In the genomic region with DNA sequence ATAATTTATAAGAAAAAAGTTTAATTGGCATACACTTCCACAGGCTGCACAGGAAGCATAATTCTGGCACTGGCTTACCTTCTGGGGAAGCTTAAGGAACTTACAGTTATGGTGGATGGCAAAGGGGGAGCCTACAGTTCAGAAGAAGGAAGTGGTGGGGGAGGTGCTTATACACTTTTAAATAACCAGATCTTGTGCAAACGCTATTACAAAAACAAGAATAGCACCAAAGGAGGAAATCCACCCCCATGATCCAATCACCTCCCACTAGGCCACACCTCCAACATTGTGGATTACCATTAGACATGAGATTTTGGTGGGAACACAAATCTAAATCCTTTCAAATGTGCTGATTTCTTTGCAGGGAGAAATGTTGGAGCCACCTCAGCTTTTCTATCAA, we compare ENCODE assay signal across 20 cellular contexts.
"Had no signal": no experiment of that assay in that cellular context is flagged by ENCODE, and none has a peak within 500 bp of the region (broad histone marks: within the 10 kb centered on the region; RNA-seq: fewer than 3 reads in every experiment).

No MANE protein-coding gene starts in this region.

- H3K27me3 ChIP-seq: heart right ventricle, thyroid gland, upper lobe of right lung had no signal

- H3K4me3 Mint-ChIP-seq: activated CD4-positive, alpha-beta T cell treated with anti-CD3 and anti-CD28 coated beads, Interleukin-2, amount 10 ng/mL, durations not matched to agents 7 days and 5 days; activated CD8-positive, alpha-beta T cell treated with anti-CD3 and anti-CD28 coated beads, Interleukin-2, amount 10 ng/mL, durations not matched to agents 7 days and 5 days; activated naive CD4-positive, alpha-beta T cell treated with anti-CD3 and anti-CD28 coated beads, Interleukin-2, amount 50 U/mL, for 24 hours; brain; memory B cell; nephron; stimulated activated naive CD8-positive, alpha-beta T cell treated with anti-CD3 and anti-CD28 coated beads, Interleukin-15, Interleukin-2, amounts not matched to agents 100 ng/mL and 50 ng/mL, for 24 hours had no signal

- H3K79me2 ChIP-seq: parathyroid adenoma had no signal

- DNase-seq: activated CD4-positive, alpha-beta T cell treated with anti-CD3 and anti-CD28 coated beads, Interleukin-2, amount 10 ng/mL, durations not matched to agents 7 days and 5 days; activated CD4-positive, CD25-positive, alpha-beta regulatory T cell treated with anti-CD3 and anti-CD28 coated beads, Interleukin-2, amount 50 U/mL, for 72 hours; activated CD8-positive, alpha-beta T cell treated with anti-CD3 and anti-CD28 coated beads, Interleukin-2, amount 10 ng/mL, durations not matched to agents 7 days and 5 days; activated gamma-delta T cell treated with Interleukin-2 at 50 U/mL for 16 hours; activated T-cell treated with anti-CD3 and anti-CD28 coated beads, Interleukin-2, amount 50 U/mL, for 1 hour; anterior cingulate cortex; heart right ventricle; left colon; right cardiac atrium; stimulated activated CD4-positive, alpha-beta T cell treated with anti-CD3 and anti-CD28 coated beads, Interleukin-4, amount 100 ng/mL, for 24 hours; substantia nigra; thyroid gland; upper lobe of right lung; WERI-Rb-1 had no signal

- H3K9me3 Mint-ChIP-seq: activated naive CD4-positive, alpha-beta T cell treated with anti-CD3 and anti-CD28 coated beads, Interleukin-2, amount 50 U/mL, for 24 hours; memory B cell; stimulated activated naive CD8-positive, alpha-beta T cell treated with anti-CD3 and anti-CD28 coated beads, Interleukin-15, Interleukin-2, amounts not matched to agents 100 ng/mL and 50 ng/mL, for 24 hours had no signal

- H3K27me3 Mint-ChIP-seq: activated CD4-positive, alpha-beta T cell treated with anti-CD3 and anti-CD28 coated beads, Interleukin-2, amount 10 ng/mL, durations not matched to agents 7 days and 5 days; activated naive CD4-positive, alpha-beta T cell treated with anti-CD3 and anti-CD28 coated beads, Interleukin-2, amount 50 U/mL, for 24 hours; memory B cell; stimulated activated naive CD8-positive, alpha-beta T cell treated with anti-CD3 and anti-CD28 coated beads, Interleukin-15, Interleukin-2, amounts not matched to agents 100 ng/mL and 50 ng/mL, for 24 hours had no signal

- H3K4me1 ChIP-seq: heart right ventricle, parathyroid adenoma, thyroid gland, upper lobe of right lung had no signal

- H2AFZ ChIP-seq: parathyroid adenoma had no signal

- H3K36me3 ChIP-seq: heart right ventricle, thyroid gland, upper lobe of right lung, WERI-Rb-1 had no signal

- H3K27ac Mint-ChIP-seq: activated CD4-positive, alpha-beta T cell treated with anti-CD3 and anti-CD28 coated beads, Interleukin-2, amount 10 ng/mL, durations not matched to agents 7 days and 5 days; activated CD8-positive, alpha-beta T cell treated with anti-CD3 and anti-CD28 coated beads, Interleukin-2, amount 10 ng/mL, durations not matched to agents 7 days and 5 days; activated naive CD4-positive, alpha-beta T cell treated with anti-CD3 and anti-CD28 coated beads, Interleukin-2, amount 50 U/mL, for 24 hours; brain; memory B cell; nephron; stimulated activated naive CD8-positive, alpha-beta T cell treated with anti-CD3 and anti-CD28 coated beads, Interleukin-15, Interleukin-2, amounts not matched to agents 100 ng/mL and 50 ng/mL, for 24 hours had no signal

- H3K27ac ChIP-seq: heart right ventricle, parathyroid adenoma, thyroid gland, upper lobe of right lung, WERI-Rb-1 had no signal

- H3K36me3 Mint-ChIP-seq: activated naive CD4-positive, alpha-beta T cell treated with anti-CD3 and anti-CD28 coated beads, Interleukin-2, amount 50 U/mL, for 24 hours; brain; memory B cell had no signal

- H3K4me3 ChIP-seq: heart right ventricle, thyroid gland, upper lobe of right lung had no signal

- H3K9ac ChIP-seq: parathyroid adenoma had no signal

- H3K4me1 Mint-ChIP-seq: activated CD4-positive, alpha-beta T cell treated with anti-CD3 and anti-CD28 coated beads, Interleukin-2, amount 10 ng/mL, durations not matched to agents 7 days and 5 days; activated naive CD4-positive, alpha-beta T cell treated with anti-CD3 and anti-CD28 coated beads, Interleukin-2, amount 50 U/mL, for 24 hours; brain; memory B cell; nephron had no signal

- H3K9me3 ChIP-seq: thyroid gland, upper lobe of right lung had no signal
